Comparison of ENCODE assay signal across 13 cellular contexts in the genomic region with DNA sequence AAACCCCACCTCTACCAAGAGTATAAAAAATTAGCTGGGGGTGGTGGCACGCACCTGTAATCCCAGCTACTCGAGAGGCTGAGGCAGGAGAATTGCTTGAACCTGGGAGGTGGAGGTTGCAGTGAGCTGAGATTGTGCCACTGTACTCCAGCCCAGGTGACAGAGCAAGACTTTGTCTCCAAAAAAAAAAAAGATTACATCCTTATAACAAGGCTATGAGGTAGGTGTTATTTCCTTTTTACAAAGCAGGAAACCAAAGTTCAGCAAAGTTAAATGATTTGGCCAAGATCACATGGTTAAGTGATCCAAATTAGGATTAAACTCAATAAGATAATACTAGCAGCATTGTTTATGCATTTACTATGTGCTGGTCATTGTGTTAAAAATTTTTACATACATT. TPM values are rescaled to one million over a fixed set of nuclear protein-coding genes. Genes with fewer than 3 reads are reported as not detected.
DNase-seq lines count a peak whose midpoint lies in the region; ATAC-seq and TF ChIP-seq lines count a peak whose summit lies in the region.
"Not testable (repeated sequence)": the region's sequence is repeated elsewhere in the genome, so short reads cannot be mapped to it uniquely, and the experiment has no call there.
"Had no signal": no experiment of that assay in that cellular context is flagged by ENCODE, and none has a peak within 500 bp of the region (broad histone marks: within the 10 kb centered on the region; RNA-seq: fewer than 3 reads in every experiment).

No MANE protein-coding gene starts in this region.

- not testable (repeated sequence) for H3K36me3 ChIP-seq in CD8-positive, alpha-beta T cell (ENCODE audit: insufficient read depth, low read length); naive thymus-derived CD4-positive, alpha-beta T cell (ENCODE audit: control insufficient read depth in 2 of 3, insufficient read depth in 3 of 3, low read length in 3 of 3)
- H3K36me3 ChIP-seq in right atrium auricular region = peaks cover 74% of the 10 kb centered on the region

- intact Hi-C loops in CD8-positive, alpha-beta T cell (cut with DNase I, micrococcal nuclease) = loop anchor here in 1 of 2 experiments (1.0 kb wide), 1 partner anchor 13 kb away; no protein-coding TSS in a partner anchor
- intact Hi-C loops in naive thymus-derived CD4-positive, alpha-beta T cell (cut with micrococcal nuclease) = not testable (repeated sequence)

- peak; percentile 74 for ATAC-seq in CD8-positive, alpha-beta T cell
- ATAC-seq in activated T-helper 17 cell treated with anti-CD3 and anti-CD28 coated beads, Interleukin-2, amount 50 U/mL, for 72 hours (replicated peaks) = peak; percentile 50
- ATAC-seq in central memory CD8-positive, alpha-beta T cell (replicated peaks; ENCODE audit: extremely low read depth, poor library complexity, severe bottlenecking) = peak; percentile 73
- peak; percentile 81 for ATAC-seq in naive thymus-derived CD4-positive, alpha-beta T cell
- ATAC-seq in stimulated activated naive CD8-positive, alpha-beta T cell treated with anti-CD3 and anti-CD28 coated beads, Interleukin-15, amount 100 ng/mL, for 72 hours = peak; percentile 71

- CTCF ChIA-PET in CD8-positive, alpha-beta T cell (lab: Charles Lee) = not testable (repeated sequence)
- CTCF ChIA-PET in activated CD4-positive, alpha-beta T cell treated with anti-CD3 and anti-CD28 coated beads, Interleukin-2, amount 10 ng/mL, durations not matched to agents 7 days and 5 days (lab: Charles Lee) = interaction anchor here (6.2 kb wide), 1 partner anchor 9 kb away, joined by 30 read pairs; a partner anchor contains a TSS
- CTCF ChIA-PET in naive thymus-derived CD4-positive, alpha-beta T cell (lab: Charles Lee) = interaction anchor here (0.6 to 1.0 kb wide), 2 partner anchors 30 to 59 kb away, joined by 3 read pairs; no protein-coding TSS in a partner anchor

- H3K4me1 ChIP-seq in CD8-positive, alpha-beta T cell (ENCODE audit: insufficient read depth, low read length) = peaks cover 52% of the 10 kb centered on the region
- H3K4me1 ChIP-seq in right atrium auricular region = peaks cover 0 to 33% of the 10 kb centered on the region in 2 donors
- H3K4me1 ChIP-seq in naive thymus-derived CD4-positive, alpha-beta T cell (ENCODE audit: control insufficient read depth in 2 of 2, insufficient read depth in 2 of 2, low read length in 2 of 2) = peaks cover 19 to 46% of the 10 kb centered on the region in 2 donors

- TF ChIP-seq CTCF in CD8-positive, alpha-beta T cell (IDR thresholded peaks at IDR 0.05); right atrium auricular region (IDR thresholded peaks at IDR 0.05): not testable (repeated sequence)

- not testable (repeated sequence) for H3K9me3 Mint-ChIP-seq in CD8-positive, alpha-beta T cell; activated CD4-positive, alpha-beta T cell treated with anti-CD3 and anti-CD28 coated beads, Interleukin-2, amount 10 ng/mL, durations not matched to agents 7 days and 5 days; activated T-helper 17 cell treated with anti-CD3 and anti-CD28 coated beads, Interleukin-2, amount 50 U/mL, for 72 hours; central memory CD8-positive, alpha-beta T cell; naive thymus-derived CD4-positive, alpha-beta T cell; stimulated activated naive CD8-positive, alpha-beta T cell treated with anti-CD3 and anti-CD28 coated beads, Interleukin-15, amount 100 ng/mL, for 72 hours

- H3K27ac ChIP-seq in CD8-positive, alpha-beta T cell (ENCODE audit: low read depth, low read length); naive thymus-derived CD4-positive, alpha-beta T cell (ENCODE audit: low read depth, low read length): not testable (repeated sequence)
- peak overlapping the region; percentile 69 to 78 for H3K27ac ChIP-seq in right atrium auricular region

- DNase-seq in CD8-positive, alpha-beta T cell; activated CD4-positive, alpha-beta T cell treated with anti-CD3 and anti-CD28 coated beads, Interleukin-2, amount 10 ng/mL, durations not matched to agents 7 days and 5 days; central memory CD8-positive, alpha-beta T cell (ENCODE audit: low spot score in 2 of 2); right atrium auricular region (ENCODE audit: low spot score); stimulated activated naive CD8-positive, alpha-beta T cell treated with anti-CD3 and anti-CD28 coated beads, Interleukin-15, amount 100 ng/mL, for 72 hours: not testable (repeated sequence)
- DNase-seq in naive thymus-derived CD4-positive, alpha-beta T cell = peak in 6 of 9 donors; percentile 22 to 57 (median 50)

- H3K27me3 ChIP-seq in CD8-positive, alpha-beta T cell (ENCODE audit: insufficient read depth, low read length); right atrium auricular region; naive thymus-derived CD4-positive, alpha-beta T cell (ENCODE audit: control insufficient read depth in 2 of 2, insufficient read depth in 2 of 2, low read length in 2 of 2): not testable (repeated sequence)

- peaks cover 43% of the 10 kb centered on the region for H3K4me1 Mint-ChIP-seq in CD8-positive, alpha-beta T cell (ENCODE audit: low read depth)
- peaks cover 57% of the 10 kb centered on the region for H3K4me1 Mint-ChIP-seq in activated CD4-positive, alpha-beta T cell treated with anti-CD3 and anti-CD28 coated beads, Interleukin-2, amount 10 ng/mL, durations not matched to agents 7 days and 5 days
- peaks cover 20% of the 10 kb centered on the region for H3K4me1 Mint-ChIP-seq in activated T-helper 17 cell treated with anti-CD3 and anti-CD28 coated beads, Interleukin-2, amount 50 U/mL, for 72 hours
- H3K4me1 Mint-ChIP-seq in central memory CD8-positive, alpha-beta T cell = peaks cover 40% of the 10 kb centered on the region
- H3K4me1 Mint-ChIP-seq in naive thymus-derived CD4-positive, alpha-beta T cell = peaks cover 11 to 43% (median 22%) of the 10 kb centered on the region in 7 donors
- peaks cover 39% of the 10 kb centered on the region for H3K4me1 Mint-ChIP-seq in stimulated activated naive CD8-positive, alpha-beta T cell treated with anti-CD3 and anti-CD28 coated beads, Interleukin-15, amount 100 ng/mL, for 72 hours

- H3K27ac Mint-ChIP-seq in CD8-positive, alpha-beta T cell = peak overlapping the region; percentile 70
- H3K27ac Mint-ChIP-seq in activated CD4-positive, alpha-beta T cell treated with anti-CD3 and anti-CD28 coated beads, Interleukin-2, amount 10 ng/mL, durations not matched to agents 7 days and 5 days = peak overlapping the region; percentile 76
- not testable (repeated sequence) for H3K27ac Mint-ChIP-seq in activated T-helper 17 cell treated with anti-CD3 and anti-CD28 coated beads, Interleukin-2, amount 50 U/mL, for 72 hours; stimulated activated naive CD8-positive, alpha-beta T cell treated with anti-CD3 and anti-CD28 coated beads, Interleukin-15, amount 100 ng/mL, for 72 hours
- peak overlapping the region; percentile 69 for H3K27ac Mint-ChIP-seq in central memory CD8-positive, alpha-beta T cell (ENCODE audit: low read depth)
- H3K27ac Mint-ChIP-seq in naive thymus-derived CD4-positive, alpha-beta T cell = peak overlapping the region in 7 of 9 donors; percentile 9 to 72 (median 59)

- H3K9me3 ChIP-seq in CD8-positive, alpha-beta T cell (ENCODE audit: low read length); right atrium auricular region; naive thymus-derived CD4-positive, alpha-beta T cell (ENCODE audit: control insufficient read depth in 2 of 3, low read length in 3 of 3): not testable (repeated sequence)

- H3K27me3 Mint-ChIP-seq in CD8-positive, alpha-beta T cell (ENCODE audit: low read depth); activated T-helper 17 cell treated with anti-CD3 and anti-CD28 coated beads, Interleukin-2, amount 50 U/mL, for 72 hours; central memory CD8-positive, alpha-beta T cell; stimulated activated naive CD8-positive, alpha-beta T cell treated with anti-CD3 and anti-CD28 coated beads, Interleukin-15, amount 100 ng/mL, for 72 hours: not testable (repeated sequence)
- peaks cover 12% of the 10 kb centered on the region for H3K27me3 Mint-ChIP-seq in activated CD4-positive, alpha-beta T cell treated with anti-CD3 and anti-CD28 coated beads, Interleukin-2, amount 10 ng/mL, durations not matched to agents 7 days and 5 days
- peaks cover 0 to 26% (median 0%) of the 10 kb centered on the region in 5 donors for H3K27me3 Mint-ChIP-seq in naive thymus-derived CD4-positive, alpha-beta T cell

- H3K36me3 Mint-ChIP-seq in CD8-positive, alpha-beta T cell; activated CD4-positive, alpha-beta T cell treated with anti-CD3 and anti-CD28 coated beads, Interleukin-2, amount 10 ng/mL, durations not matched to agents 7 days and 5 days (ENCODE audit: low read depth); activated T-helper 17 cell treated with anti-CD3 and anti-CD28 coated beads, Interleukin-2, amount 50 U/mL, for 72 hours (ENCODE audit: low read depth); central memory CD8-positive, alpha-beta T cell (ENCODE audit: insufficient read depth); naive thymus-derived CD4-positive, alpha-beta T cell: not testable (repeated sequence)

- POLR2A ChIA-PET in CD8-positive, alpha-beta T cell (lab: Charles Lee) = interaction anchor here (0.6 kb wide), 1 partner anchor 13 kb away, joined by 3 read pairs; no protein-coding TSS in a partner anchor
- POLR2A ChIA-PET in activated CD4-positive, alpha-beta T cell treated with anti-CD3 and anti-CD28 coated beads, Interleukin-2, amount 10 ng/mL, durations not matched to agents 7 days and 5 days (lab: Charles Lee) = not testable (repeated sequence)
- POLR2A ChIA-PET in naive thymus-derived CD4-positive, alpha-beta T cell (lab: Charles Lee) = interaction anchor here (0.7 to 1.1 kb wide), 4 partner anchors 8 to 14 kb away, joined by 3 to 5 read pairs (median 3); no protein-coding TSS in a partner anchor

- H3K4me3 ChIP-seq in CD8-positive, alpha-beta T cell (ENCODE audit: low read depth, low read length); right atrium auricular region; naive thymus-derived CD4-positive, alpha-beta T cell (ENCODE audit: low read length): not testable (repeated sequence)

- H3K4me3 Mint-ChIP-seq in CD8-positive, alpha-beta T cell; activated CD4-positive, alpha-beta T cell treated with anti-CD3 and anti-CD28 coated beads, Interleukin-2, amount 10 ng/mL, durations not matched to agents 7 days and 5 days; activated T-helper 17 cell treated with anti-CD3 and anti-CD28 coated beads, Interleukin-2, amount 50 U/mL, for 72 hours; stimulated activated naive CD8-positive, alpha-beta T cell treated with anti-CD3 and anti-CD28 coated beads, Interleukin-15, amount 100 ng/mL, for 72 hours: not testable (repeated sequence)
- peak overlapping the region; percentile 20 for H3K4me3 Mint-ChIP-seq in central memory CD8-positive, alpha-beta T cell
- peak overlapping the region in 4 of 10 donors; percentile 3 to 44 (median 23) for H3K4me3 Mint-ChIP-seq in naive thymus-derived CD4-positive, alpha-beta T cell

RNA-seq across cellular contexts. Expression of a gene that starts 8.1 kb away (rescaled TPM):
- total RNA-seq in CD8-positive, alpha-beta T cell = not detected
- not detected for total RNA-seq in activated CD4-positive, alpha-beta T cell treated with anti-CD3 and anti-CD28 coated beads, Interleukin-2, amount 10 ng/mL, durations not matched to agents 7 days and 5 days
- under 1 TPM; 0.30 to 0.53 TPM for total RNA-seq in activated T-helper 17 cell treated with anti-CD3 and anti-CD28 coated beads, Interleukin-2, amount 50 U/mL, for 72 hours
- 1,000 to 10,000 TPM; 3,895 to 5,829 TPM for total RNA-seq in right atrium auricular region
- not detected for total RNA-seq in naive thymus-derived CD4-positive, alpha-beta T cell
- not detected for polyA plus RNA-seq in naive thymus-derived CD4-positive, alpha-beta T cell
- total RNA-seq: A673, Caco-2, GM23248, H7 had no signal
- polyA plus RNA-seq: CD14-positive monocyte, GM23248, IgD-negative memory B cell had no signal

RNA-seq across cellular contexts. Expression of a gene that starts 28.2 kb away (rescaled TPM):
- 10 to 100 TPM; 44.5 to 48.6 TPM for total RNA-seq in CD8-positive, alpha-beta T cell
- 100 to 1,000 TPM; 128 to 159 TPM for total RNA-seq in activated CD4-positive, alpha-beta T cell treated with anti-CD3 and anti-CD28 coated beads, Interleukin-2, amount 10 ng/mL, durations not matched to agents 7 days and 5 days
- total RNA-seq in activated T-helper 17 cell treated with anti-CD3 and anti-CD28 coated beads, Interleukin-2, amount 50 U/mL, for 72 hours = 100 to 1,000 TPM; 122 to 146 TPM
- total RNA-seq in right atrium auricular region = 10 to 100 TPM; 39.3 to 46.6 TPM
- total RNA-seq in naive thymus-derived CD4-positive, alpha-beta T cell = 10 to 100 TPM; 47.4 to 98.3 (median 67.2) TPM
- polyA plus RNA-seq in naive thymus-derived CD4-positive, alpha-beta T cell = 10 to 100 TPM; 63.4 to 85.5 TPM

RNA-seq across cellular contexts. Expression of a gene that starts 36.3 kb away (rescaled TPM):
- not detected for total RNA-seq in CD8-positive, alpha-beta T cell
- total RNA-seq in activated CD4-positive, alpha-beta T cell treated with anti-CD3 and anti-CD28 coated beads, Interleukin-2, amount 10 ng/mL, durations not matched to agents 7 days and 5 days = under 1 TPM; 0.52 to 0.98 TPM
- total RNA-seq in activated T-helper 17 cell treated with anti-CD3 and anti-CD28 coated beads, Interleukin-2, amount 50 U/mL, for 72 hours = under 1 TPM in 1 of 2 donors, not detected in 1; 0.11 TPM
- total RNA-seq in right atrium auricular region = 10 to 100 TPM in 1 of 2 donors, 1 to 10 TPM in 1; 3.0 to 13.6 TPM
- 1 to 10 TPM in 1 of 5 experiments, under 1 TPM in 2, not detected in 2; 0.41 to 6.4 (median 0.56) TPM for total RNA-seq in naive thymus-derived CD4-positive, alpha-beta T cell
- not detected for polyA plus RNA-seq in naive thymus-derived CD4-positive, alpha-beta T cell
- total RNA-seq: A673 had no signal

Comparison
In these comparisons a context has a peak if more than half of its experiments do, and no peak if none do; other contexts are left out.
1. RNA of a gene that starts 8.1 kb away (total RNA-seq): 3,895 to 5,829 TPM in right atrium auricular region; 0.30 to 0.53 TPM in activated T-helper 17 cell treated with anti-CD3 and anti-CD28 coated beads, Interleukin-2, amount 50 U/mL, for 72 hours, not detected in CD8-positive, alpha-beta T cell, not detected in activated CD4-positive, alpha-beta T cell treated with anti-CD3 and anti-CD28 coated beads, Interleukin-2, amount 10 ng/mL, durations not matched to agents 7 days and 5 days and not detected in naive thymus-derived CD4-positive, alpha-beta T cell; every median in the first group is over 1,000 times any median in the second.
2. Peak in every context shown above with its lines, with median percentiles within 50 percentile points of each other: ATAC-seq.